ENCODE assay signal across 12 cellular contexts in the genomic region with DNA sequence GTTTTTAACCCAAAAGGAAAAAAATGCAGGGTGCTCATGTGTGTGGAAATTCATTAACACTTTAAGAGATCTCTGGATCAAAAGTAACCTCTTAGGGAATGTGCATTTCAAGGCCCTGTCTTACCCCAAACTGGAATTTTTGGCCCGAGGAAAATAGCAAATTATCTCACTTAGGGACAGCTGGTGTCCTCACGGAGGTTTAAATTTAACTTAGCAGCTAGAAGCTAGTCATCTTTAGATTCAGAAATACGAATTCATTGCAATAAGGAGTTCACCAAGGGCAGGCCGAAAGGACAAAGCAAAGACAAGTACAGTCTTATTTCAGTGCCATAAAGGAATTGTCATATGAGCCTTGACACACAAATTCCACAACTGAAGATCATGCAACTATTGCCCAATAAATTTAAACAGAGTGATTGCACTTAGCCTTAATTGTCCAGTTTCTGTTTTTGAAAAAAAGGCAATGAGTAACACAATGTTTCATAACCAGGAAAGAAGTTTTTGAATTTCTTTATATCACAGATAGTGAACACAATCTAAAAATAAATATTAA. TPM values are rescaled to one million over a fixed set of nuclear protein-coding genes. Genes with fewer than 3 reads are reported as not detected.
DNase-seq lines count a peak whose midpoint lies in the region; ATAC-seq and TF ChIP-seq lines count a peak whose summit lies in the region.
"Had no signal": no experiment of that assay in that cellular context is flagged by ENCODE, and none has a peak within 500 bp of the region (broad histone marks: within the 10 kb centered on the region; RNA-seq: fewer than 3 reads in every experiment).

No MANE protein-coding gene starts in this region.

- no peaks in the 10 kb centered on the region for H3K79me2 ChIP-seq in HCT116 (ENCODE audit: insufficient read depth, low read length)
- H3K79me2 ChIP-seq: parathyroid adenoma had no signal

- WGBS in right cardiac atrium: 49% methylated on average over 4 of the region's 4 CpGs

- H3K9me2 ChIP-seq in HCT116 (ENCODE audit: insufficient read depth): no peaks in the 10 kb centered on the region

- no peaks in the 10 kb centered on the region for H3K27me3 ChIP-seq in HCT116 (ENCODE audit: insufficient read depth, low read length)
- H3K27me3 ChIP-seq in right cardiac atrium (ENCODE audit: control insufficient read depth, insufficient read depth): no peaks in the 10 kb centered on the region
- H3K27me3 ChIP-seq in MG63: no peaks in the 10 kb centered on the region

- no peak overlapping the region for H3K4me3 ChIP-seq in HCT116 (replicated peaks in 1 of 2; ENCODE audit: low read depth in 1 of 2, low read length in 2 of 2)
- H3K4me3 ChIP-seq in right cardiac atrium (ENCODE audit: low read length): no peak overlapping the region
- H3K4me3 ChIP-seq in MG63: no peak overlapping the region

- peak overlapping the region; percentile 45 for H3K4me2 ChIP-seq in HCT116 (ENCODE audit: low read length)

- no peak for ATAC-seq in HCT116
- peak; percentile 59 to 68 for ATAC-seq in right cardiac atrium
- ATAC-seq in HG03139 (IDR thresholded peaks at IDR 0.05; ENCODE audit: unreplicated experiment): no peak
- no peak for ATAC-seq in HG02642 (IDR thresholded peaks at IDR 0.05; ENCODE audit: poor library complexity, unreplicated experiment)
- ATAC-seq: activated T-cell treated with anti-CD3 and anti-CD28 coated beads, Interleukin-2, amount 50 U/mL, for 4 hours had no signal

- TF ChIP-seq CTCF in HCT116 (IDR thresholded peaks at IDR 0.05 in 2 of 3, conservative IDR thresholded peaks at IDR 0.05 in 1 of 3; ENCODE audit: borderline replicate concordance in 1 of 3, insufficient read depth in 1 of 3, low read depth in 2 of 3, low read length in 2 of 3): no peak

- H3K36me3 ChIP-seq in HCT116 (ENCODE audit: control insufficient read depth in 1 of 2, insufficient read depth in 2 of 2, low read length in 2 of 2) (no peaks in the 10 kb centered on the region), MG63 (no peaks in the 10 kb centered on the region)

- no peak for DNase-seq in HCT116 (ENCODE audit: low read depth, low spot score)
- peak; percentile 77 for DNase-seq in amniotic epithelial cell (ENCODE audit: low read depth)
- DNase-seq in right cardiac atrium: no peak
- peak; percentile 73 for DNase-seq in stromal cell of bone marrow (ENCODE audit: low read depth)
- DNase-seq in MG63: no peak
- no peak for DNase-seq in OCI-M2 (lab: John Stamatoyannopoulos, UW; ENCODE audit: unreplicated experiment)
- DNase-seq: activated T-cell treated with anti-CD3 and anti-CD28 coated beads, Interleukin-2, amount 50 U/mL, for 4 hours; KBM-7; stimulated activated naive CD4-positive, alpha-beta T cell treated with Interleukin-2 at 50 U/mL for 16 hours had no signal

- peak overlapping the region; percentile 58 for H2AFZ ChIP-seq in HCT116 (ENCODE audit: low read depth, low read length, poor library complexity, severe bottlenecking)
- H2AFZ ChIP-seq: parathyroid adenoma had no signal

- no peaks in the 10 kb centered on the region for H3K9me3 ChIP-seq in HCT116 (ENCODE audit: control insufficient read depth in 1 of 2, insufficient read depth in 1 of 2, low read depth in 1 of 2, low read length in 2 of 2)
- H3K9me3 ChIP-seq in right cardiac atrium (ENCODE audit: control insufficient read depth, low read length): no peaks in the 10 kb centered on the region
- H3K9me3 ChIP-seq in MG63: peaks cover 6% of the 10 kb centered on the region

- peaks cover 16 to 31% of the 10 kb centered on the region in 2 experiments for H3K4me1 ChIP-seq in HCT116 (ENCODE audit: control insufficient read depth in 1 of 2, insufficient read depth in 2 of 2, low read length in 2 of 2)
- no peaks in the 10 kb centered on the region for H3K4me1 ChIP-seq in right cardiac atrium (ENCODE audit: control insufficient read depth, insufficient read depth, low read length)
- H3K4me1 ChIP-seq: parathyroid adenoma had no signal

- H3K27ac ChIP-seq in HCT116 (ENCODE audit: low read depth, low read length) (no peak overlapping the region), right cardiac atrium (ENCODE audit: low read length) (peak overlapping the region; percentile 27)
- H3K27ac ChIP-seq: parathyroid adenoma had no signal

- intact Hi-C loops in HCT116 (cut with micrococcal nuclease): no loop called here
- intact Hi-C loops in right cardiac atrium (cut with DNase I): no loop called here

- BruUV-seq in HCT116 (replicated peaks; lab: Mats Ljungman, UMichigan): no TSS peak

- RAD21 ChIA-PET in HCT116 (lab: Charles Lee; ENCODE audit: low non-redundant PET in 1 of 2, low total read pairs in 2 of 2, uncharacterized antibody in 2 of 2, unreplicated experiment in 2 of 2): no interaction called here

- no peak for TF ChIP-seq POLR2A in HCT116 (IDR thresholded peaks at IDR 0.05; ENCODE audit: borderline replicate concordance, extremely low read depth, insufficient read depth, insufficient read length)

- no peak overlapping the region for H3K9ac ChIP-seq in HCT116 (ENCODE audit: low read length)
- H3K9ac ChIP-seq: parathyroid adenoma had no signal

- CTCF ChIA-PET in HCT116 (lab: Charles Lee): interaction anchor here (1.4 kb wide), 1 partner anchor 21 kb away, joined by 5 read pairs; no protein-coding TSS in a partner anchor

- POLR2A ChIA-PET in HCT116 (lab: Charles Lee): no interaction called here

- TF ChIP-seq RAD21 in HCT116 (IDR thresholded peaks at IDR 0.05; ENCODE audit: low read depth): no peak

- no peaks in the 10 kb centered on the region for H4K20me1 ChIP-seq in HCT116 (ENCODE audit: insufficient read depth)

TF ChIP-seq in HCT116, 20 proteins besides CTCF, POLR2A, EP300 and RAD21:
- peak; percentile 77 for TF ChIP-seq CEBPB (IDR thresholded peaks at IDR 0.05; ENCODE audit: low read depth)
- no peak for TF ChIP-seq SRF (IDR thresholded peaks at IDR 0.05; ENCODE audit: low read depth)

RNA-seq across cellular contexts. Expression of a gene that starts 22.4 kb away (rescaled TPM):
- 25.3 TPM for total RNA-seq in HCT116 (2021; ENCODE audit: unreplicated experiment)
- polyA plus RNA-seq in HCT116 (2012): 6.0 and 7.4 TPM in 2 replicates
- total RNA-seq in right cardiac atrium: 10 to 100 TPM; 32.9 to 42.3 (median 41.0) TPM
- 10.1 TPM for polyA plus RNA-seq in right cardiac atrium
- total RNA-seq in MG63 (2014; rRNA removed; shearing (Covaris generic); ENCODE audit: low replicate concordance): 23.1 and 31.2 TPM in 2 replicates

Comparison
In these comparisons a context has a peak if more than half of its experiments do, and no peak if none do; other contexts are left out.
1. ATAC-seq: peak in right cardiac atrium (2 of 2); none in HCT116 (single experiment), HG03139 (single experiment) and HG02642 (single experiment).
2. DNase-seq: peak in amniotic epithelial cell (single experiment) and stromal cell of bone marrow (single experiment); none in HCT116 (single experiment), right cardiac atrium (0 of 3), MG63 (single experiment) and OCI-M2 (single experiment).